Comparison of ENCODE assay signal across 8 cellular contexts in the genomic region with DNA sequence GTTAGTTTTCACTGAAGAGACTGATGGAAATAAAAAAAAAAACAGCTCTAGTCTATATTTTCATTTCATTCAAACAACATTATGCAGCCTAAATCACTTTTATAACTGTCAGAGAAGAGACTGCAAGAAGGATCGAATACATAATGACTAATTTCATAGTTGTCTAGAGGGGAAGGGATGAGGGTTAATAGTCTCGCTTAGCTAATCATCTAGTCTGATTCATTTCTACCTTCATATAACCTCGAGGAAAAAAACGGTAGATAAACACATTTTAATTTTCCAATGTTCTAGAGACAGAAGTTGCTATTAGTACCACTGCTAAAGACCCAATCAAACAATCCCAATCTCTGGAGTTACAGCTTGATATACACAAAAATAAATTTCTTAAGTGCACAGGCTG. TPM values are rescaled to one million over a fixed set of nuclear protein-coding genes. Genes with fewer than 3 reads are reported as not detected.
DNase-seq lines count a peak whose midpoint lies in the region; ATAC-seq and TF ChIP-seq lines count a peak whose summit lies in the region.

No MANE protein-coding gene starts in this region.

- H3K27me3 ChIP-seq in A673 (replicated peaks; ENCODE audit: insufficient read depth, low read depth, low read length, poor library complexity): no peaks in the 10 kb centered on the region
- no peaks in the 10 kb centered on the region for H3K27me3 ChIP-seq in GM23338 (ENCODE audit: insufficient read depth)
- H3K27me3 ChIP-seq in iPS-20b (ENCODE audit: insufficient read depth, low read length): no peaks in the 10 kb centered on the region
- no peaks in the 10 kb centered on the region for H3K27me3 ChIP-seq in adrenal gland

- no peaks in the 10 kb centered on the region for H3F3A ChIP-seq in GM23338 (replicated peaks; ENCODE audit: low read depth)

- peaks cover 44% of the 10 kb centered on the region for H3K36me3 ChIP-seq in A673 (ENCODE audit: insufficient read depth, low read length, poor library complexity, severe bottlenecking)
- H3K36me3 ChIP-seq in GM23338 (ENCODE audit: insufficient read depth): peaks cover 3% of the 10 kb centered on the region; the same call in 1 of the 2 replicates
- peaks cover 52% of the 10 kb centered on the region for H3K36me3 ChIP-seq in iPS-20b (ENCODE audit: insufficient read depth, low read depth, low read length)
- H3K36me3 ChIP-seq in adrenal gland (replicated peaks in 1 of 2): no peaks in the 10 kb centered on the region

- H3K4me1 Mint-ChIP-seq in GM23338: peaks cover 34% of the 10 kb centered on the region
- peaks cover 43% of the 10 kb centered on the region for H3K4me1 Mint-ChIP-seq in activated T-helper 1 cell treated with anti-CD3 and anti-CD28 coated beads, Interleukin-12 subunit alpha, Interleukin-12 subunit beta, Interleukin-2, Interleukin-4 antibody, amounts not matched to agents 30 ng/mL and 10 ng/mL and 1 ng/mL, durations not matched to agents 14 hours and 24 hours and 36 hours (ENCODE audit: low read depth)

- DNase-seq in A673 (ENCODE audit: low spot score): no peak
- no peak for DNase-seq in GM23338 (ENCODE audit: low spot score)
- no peak for DNase-seq in activated T-helper 1 cell treated with anti-CD3 and anti-CD28 coated beads, Interleukin-12 subunit alpha, Interleukin-12 subunit beta, Interleukin-2, Interleukin-4 antibody, amounts not matched to agents 30 ng/mL and 10 ng/mL and 1 ng/mL, durations not matched to agents 14 hours and 24 hours and 36 hours (ENCODE audit: low spot score)
- no peak for DNase-seq in omental fat pad (ENCODE audit: low spot score)
- no peak for DNase-seq in adrenal gland
- no peak for DNase-seq in AML-193 (lab: John Stamatoyannopoulos, UW)
- no peak for DNase-seq in foreskin melanocyte

- peaks cover 49% of the 10 kb centered on the region for H4K20me1 ChIP-seq in GM23338 (replicated peaks; ENCODE audit: insufficient read depth)

- WGBS in adrenal gland, 4 donors: 12 to 18% (median 15%) methylated on average over 4 of the region's 4 CpGs

- ATAC-seq in GM23338: no peak
- ATAC-seq in omental fat pad (ENCODE audit: low FRiP score): no peak

- H3K27ac ChIP-seq in A673 (ENCODE audit: low read depth, low read length, poor library complexity, severe bottlenecking) (no peak overlapping the region), GM23338 (ENCODE audit: low read depth) (no peak overlapping the region), iPS-20b (ENCODE audit: low read length) (no peak overlapping the region), adrenal gland (peak overlapping the region in 2 of 5 donors; percentile 97 to 99)

- no peak for TF ChIP-seq CTCF in A673 (conservative IDR thresholded peaks at IDR 0.05; ENCODE audit: low read depth, low read length)
- no peak for TF ChIP-seq CTCF in GM23338 (conservative IDR thresholded peaks at IDR 0.05; ENCODE audit: low read depth in 2 of 2)
- no peak for TF ChIP-seq CTCF in omental fat pad (IDR thresholded peaks at IDR 0.05)
- TF ChIP-seq CTCF in adrenal gland (IDR thresholded peaks at IDR 0.05): no peak

- H3K36me3 Mint-ChIP-seq in GM23338 (ENCODE audit: low read depth): peaks cover 41% of the 10 kb centered on the region
- peaks cover 27% of the 10 kb centered on the region for H3K36me3 Mint-ChIP-seq in activated T-helper 1 cell treated with anti-CD3 and anti-CD28 coated beads, Interleukin-12 subunit alpha, Interleukin-12 subunit beta, Interleukin-2, Interleukin-4 antibody, amounts not matched to agents 30 ng/mL and 10 ng/mL and 1 ng/mL, durations not matched to agents 14 hours and 24 hours and 36 hours (ENCODE audit: low read depth)

- no peaks in the 10 kb centered on the region for H3K9me3 ChIP-seq in A673 (ENCODE audit: low read depth, low read length, poor library complexity, severe bottlenecking)
- H3K9me3 ChIP-seq in iPS-20b (ENCODE audit: insufficient read depth, low read depth, low read length): no peaks in the 10 kb centered on the region
- no peaks in the 10 kb centered on the region for H3K9me3 ChIP-seq in adrenal gland (replicated peaks in 1 of 3)

- H3K4me2 ChIP-seq in GM23338: peak overlapping the region; percentile 73

- BruUV-seq in A673 (replicated peaks; lab: Mats Ljungman, UMichigan): no TSS peak

- H3K4me3 ChIP-seq in A673 (ENCODE audit: low read depth, low read length, poor library complexity, severe bottlenecking) (peak overlapping the region; percentile 78), GM23338 (peak overlapping the region; percentile 81), iPS-20b (ENCODE audit: low read length) (peak overlapping the region; percentile 95), adrenal gland (peak overlapping the region in 1 of 4 donors; percentile 84)

- peaks cover 15% of the 10 kb centered on the region for H3K27me3 Mint-ChIP-seq in GM23338 (ENCODE audit: insufficient read depth, low read depth, poor library complexity)
- H3K27me3 Mint-ChIP-seq in activated T-helper 1 cell treated with anti-CD3 and anti-CD28 coated beads, Interleukin-12 subunit alpha, Interleukin-12 subunit beta, Interleukin-2, Interleukin-4 antibody, amounts not matched to agents 30 ng/mL and 10 ng/mL and 1 ng/mL, durations not matched to agents 14 hours and 24 hours and 36 hours (ENCODE audit: insufficient read depth): no peaks in the 10 kb centered on the region

- intact Hi-C loops in A673 (cut with micrococcal nuclease; ENCODE audit: unreplicated experiment): no loop called here
- intact Hi-C loops in activated T-helper 1 cell treated with anti-CD3 and anti-CD28 coated beads, Interleukin-12 subunit alpha, Interleukin-12 subunit beta, Interleukin-2, Interleukin-4 antibody, amounts not matched to agents 30 ng/mL and 10 ng/mL and 1 ng/mL, durations not matched to agents 14 hours and 24 hours and 36 hours (cut with micrococcal nuclease): loop anchor here (1.0 to 10.0 kb wide), 4 partner anchors 8 to 1711 kb away; partner anchors contain the start of gene IFI44L
- intact Hi-C loops in adrenal gland (cut with DNase I): loop anchor here in 1 of 2 donors (10.0 kb wide), 1 partner anchor 139 kb away; no protein-coding TSS in a partner anchor

- POLR2A ChIA-PET in A673 (lab: Charles Lee; ENCODE audit: low non-redundant PET): interaction anchor here (0.6 to 0.7 kb wide), 2 partner anchors 30 to 33 kb away, joined by 3 to 6 read pairs; no protein-coding TSS in a partner anchor

- peak in 1 of 2 donors; percentile 25 for TF ChIP-seq POLR2A in adrenal gland (IDR thresholded peaks at IDR 0.05)

- CTCF ChIA-PET in A673 (lab: Charles Lee): no interaction called here

- H3K4me1 ChIP-seq in A673 (ENCODE audit: insufficient read depth, low read length, poor library complexity, severe bottlenecking): peaks cover 23% of the 10 kb centered on the region
- peaks cover 56% of the 10 kb centered on the region for H3K4me1 ChIP-seq in GM23338 (ENCODE audit: insufficient read depth)
- peaks cover 22% of the 10 kb centered on the region; the same call in 1 of the 2 replicates for H3K4me1 ChIP-seq in iPS-20b (ENCODE audit: insufficient read depth, low read length)
- peaks cover 19 to 55% of the 10 kb centered on the region in 2 donors for H3K4me1 ChIP-seq in adrenal gland (replicated peaks in 1 of 2)

- no peak overlapping the region; the same call in 2 of the 3 replicates for H3K4me3 Mint-ChIP-seq in GM23338
- no peak overlapping the region for H3K4me3 Mint-ChIP-seq in activated T-helper 1 cell treated with anti-CD3 and anti-CD28 coated beads, Interleukin-12 subunit alpha, Interleukin-12 subunit beta, Interleukin-2, Interleukin-4 antibody, amounts not matched to agents 30 ng/mL and 10 ng/mL and 1 ng/mL, durations not matched to agents 14 hours and 24 hours and 36 hours

- peak overlapping the region; percentile 98 for H3K9ac ChIP-seq in iPS-20b (ENCODE audit: low read depth, low read length)

- H3K27ac Mint-ChIP-seq in GM23338: no peak overlapping the region
- H3K27ac Mint-ChIP-seq in activated T-helper 1 cell treated with anti-CD3 and anti-CD28 coated beads, Interleukin-12 subunit alpha, Interleukin-12 subunit beta, Interleukin-2, Interleukin-4 antibody, amounts not matched to agents 30 ng/mL and 10 ng/mL and 1 ng/mL, durations not matched to agents 14 hours and 24 hours and 36 hours: peak overlapping the region; percentile 66

- H3K79me2 ChIP-seq in GM23338 (replicated peaks; ENCODE audit: insufficient read depth): peaks cover 94% of the 10 kb centered on the region

- no peak overlapping the region for H2AFZ ChIP-seq in GM23338

- no peaks in the 10 kb centered on the region for H3K9me3 Mint-ChIP-seq in GM23338
- no peaks in the 10 kb centered on the region for H3K9me3 Mint-ChIP-seq in activated T-helper 1 cell treated with anti-CD3 and anti-CD28 coated beads, Interleukin-12 subunit alpha, Interleukin-12 subunit beta, Interleukin-2, Interleukin-4 antibody, amounts not matched to agents 30 ng/mL and 10 ng/mL and 1 ng/mL, durations not matched to agents 14 hours and 24 hours and 36 hours

- H3K9me2 ChIP-seq in GM23338 (ENCODE audit: insufficient read depth): no peaks in the 10 kb centered on the region

RNA-seq across cellular contexts. Expression of gene FUBP1, which starts 3.5 kb away (rescaled TPM):
- total RNA-seq in A673 (2021) (195 and 213 TPM in 2 replicates), omental fat pad (100 to 1,000 TPM in 2 of 4 donors, 10 to 100 TPM in 2; 70.2 to 152 (median 94.4) TPM), adrenal gland (100 to 1,000 TPM in 4 of 8 donors, 10 to 100 TPM in 4; 65.8 to 169 (median 108) TPM)
- 308 and 321 TPM in 2 replicates for total RNA-seq in GM23338 (2014; rRNA removed; shearing (Covaris generic))
- polyA plus RNA-seq in GM23338 (2016; fragmentation: Nextera tagmentation; extraction: Ambion mirVana) (194 and 212 TPM in 2 replicates), adrenal gland (100 to 1,000 TPM in 1 of 3 donors, 10 to 100 TPM in 2; 37.3 to 177 (median 59.2) TPM)
- 268 and 278 TPM in 2 replicates for total RNA-seq in activated T-helper 1 cell treated with anti-CD3 and anti-CD28 coated beads, Interleukin-12 subunit alpha, Interleukin-12 subunit beta, Interleukin-2, Interleukin-4 antibody, amounts not matched to agents 30 ng/mL and 10 ng/mL and 1 ng/mL, durations not matched to agents 14 hours and 24 hours and 36 hours

RNA-seq across cellular contexts. Expression of gene DNAJB4, which starts 29.4 kb away (rescaled TPM):
- total RNA-seq in A673 (2021) (28.3 and 34.5 TPM in 2 replicates), omental fat pad (10 to 100 TPM; 32.1 to 50.4 (median 41.0) TPM), adrenal gland (100 to 1,000 TPM in 2 of 8 donors, 10 to 100 TPM in 6; 31.8 to 182 (median 68.8) TPM)
- total RNA-seq in GM23338 (2014; rRNA removed; shearing (Covaris generic)): 12.9 and 14.1 TPM in 2 replicates
- polyA plus RNA-seq in GM23338 (2016; fragmentation: Nextera tagmentation; extraction: Ambion mirVana) (8.2 and 12.4 TPM in 2 replicates), adrenal gland (100 to 1,000 TPM in 1 of 3 donors, 10 to 100 TPM in 2; 32.1 to 165 (median 41.8) TPM)
- 10.2 and 10.3 TPM in 2 replicates for total RNA-seq in activated T-helper 1 cell treated with anti-CD3 and anti-CD28 coated beads, Interleukin-12 subunit alpha, Interleukin-12 subunit beta, Interleukin-2, Interleukin-4 antibody, amounts not matched to agents 30 ng/mL and 10 ng/mL and 1 ng/mL, durations not matched to agents 14 hours and 24 hours and 36 hours
